ENCODE assay signal across 11 cellular contexts in genomic region chr2:20618886-20619521, GRCh38. TPM values are rescaled to one million over a fixed set of nuclear protein-coding genes. Genes with fewer than 3 reads are reported as not detected.
DNase-seq lines count a peak whose midpoint lies in the region; ATAC-seq, FAIRE-seq and TF ChIP-seq lines count a peak whose summit lies in the region.
"Had no signal": no experiment of that assay in that cellular context is flagged by ENCODE, and none has a peak within 500 bp of the region (broad histone marks: within the 10 kb centered on the region; RNA-seq: fewer than 3 reads in every experiment).

No MANE protein-coding gene starts in this region.

- H3K27ac ChIP-seq in ascending aorta = peak overlapping the region; percentile 97 to 98
- peak overlapping the region; percentile 87 to 99 (median 96) for H3K27ac ChIP-seq in heart right ventricle
- H3K27ac ChIP-seq in pancreas = peak overlapping the region; percentile 81 to 89 (median 83)
- peak overlapping the region; percentile 96 for H3K27ac ChIP-seq in urinary bladder (ENCODE audit: low read depth)

- H3K4me3 ChIP-seq in ascending aorta = no peak overlapping the region
- H3K4me3 ChIP-seq in heart right ventricle = no peak overlapping the region
- H3K4me3 ChIP-seq in pancreas = no peak overlapping the region
- no peak overlapping the region for H3K4me3 ChIP-seq in urinary bladder (ENCODE audit: low read depth, low read length)

- H3K27me3 ChIP-seq in ascending aorta (no peaks in the 10 kb centered on the region), heart right ventricle (no peaks in the 10 kb centered on the region), pancreas (no peaks in the 10 kb centered on the region)

- ATAC-seq in heart right ventricle = no peak
- no peak for ATAC-seq in pancreas
- ATAC-seq: activated T-cell treated with anti-CD3 and anti-CD28 coated beads, Interleukin-2, amount 50 U/mL, for 4 hours had no signal

- peaks cover 51 to 59% of the 10 kb centered on the region in 2 donors for H3K4me1 ChIP-seq in ascending aorta
- peaks cover 61 to 100% (median 92%) of the 10 kb centered on the region in 9 donors for H3K4me1 ChIP-seq in heart right ventricle
- peaks cover 5 to 13% (median 8%) of the 10 kb centered on the region in 3 donors for H3K4me1 ChIP-seq in pancreas
- H3K4me1 ChIP-seq in urinary bladder (ENCODE audit: insufficient read depth) = peaks cover 3% of the 10 kb centered on the region

- no peak for FAIRE-seq in pancreas (lab: Jason Lieb, UNC)
- FAIRE-seq: frontal cortex had no signal

- peaks cover 33 to 42% of the 10 kb centered on the region in 2 donors for H3K36me3 ChIP-seq in ascending aorta
- H3K36me3 ChIP-seq in heart right ventricle = peaks cover 0 to 44% (median 0%) of the 10 kb centered on the region in 9 donors
- H3K36me3 ChIP-seq in pancreas = peaks cover 0 to 27% (median 0%) of the 10 kb centered on the region in 3 donors
- no peaks in the 10 kb centered on the region for H3K36me3 ChIP-seq in urinary bladder (ENCODE audit: insufficient read depth)

- WGBS in heart right ventricle, 2 donors = 57 to 67% methylated on average over 15 of the region's 15 CpGs
- WGBS in pancreas, 2 donors = 81 to 83% methylated on average over 13 to 15 of the region's 15 CpGs
- 59% methylated on average over 15 of the region's 15 CpGs for whole genome bisulfite sequencing in urinary bladder

- TF ChIP-seq CTCF in ascending aorta (IDR thresholded peaks at IDR 0.05) (no peak), heart right ventricle (IDR thresholded peaks at IDR 0.05) (no peak), pancreas (IDR thresholded peaks at IDR 0.05) (no peak)

- DNase-seq in ascending aorta (ENCODE audit: low spot score in 2 of 2) = peak in 1 of 2 donors; percentile 6
- no peak for DNase-seq in heart right ventricle
- DNase-seq in pancreas = peak in 2 of 6 donors; percentile 51 to 54
- no peak for DNase-seq in NCI-H510A treated with DMSO at 0.1 percent for 48 hours (lab: John Stamatoyannopoulos, UW)
- no peak for DNase-seq in NCI-H1930 (lab: John Stamatoyannopoulos, UW)
- DNase-seq in HUDEP-2 (lab: John Stamatoyannopoulos, UW; ENCODE audit: unreplicated experiment in 76 of 76) = no peak
- DNase-seq: activated T-cell treated with anti-CD3 and anti-CD28 coated beads, Interleukin-2, amount 50 U/mL, for 4 hours; DMS 273 treated with DMSO at 0.1 percent for 48 hours; NCI-H2029 had no signal

- no peaks in the 10 kb centered on the region for H3K9me3 ChIP-seq in ascending aorta
- no peaks in the 10 kb centered on the region for H3K9me3 ChIP-seq in heart right ventricle
- H3K9me3 ChIP-seq in pancreas = no peaks in the 10 kb centered on the region

- intact Hi-C loops in ascending aorta (cut with DNase I) = loop anchor here (1.0 kb wide), 3 partner anchors 15 to 175 kb away; no protein-coding TSS in a partner anchor
- intact Hi-C loops in heart right ventricle (cut with DNase I) = loop anchor here in 5 of 10 donors (5.0 kb wide), 3 partner anchors 42 to 172 kb away; partner anchors contain the start of gene RHOB (in 4 of the 5)
- intact Hi-C loops in pancreas (cut with DNase I) = no loop called here

RNA-seq across cellular contexts. Expression of gene HS1BP3, which starts 31.9 kb away (rescaled TPM):
- total RNA-seq in ascending aorta (40.0 TPM), heart right ventricle (10 to 100 TPM; 11.3 to 26.3 (median 16.1) TPM), pancreas (10 to 100 TPM in 5 of 6 donors, 1 to 10 TPM in 1; 9.5 to 16.8 (median 10.3) TPM), urinary bladder (19.0 TPM)
- polyA plus RNA-seq in heart right ventricle (10 to 100 TPM; 16.8 to 24.6 TPM), pancreas (10 to 100 TPM; 11.1 to 15.5 TPM), urinary bladder (43.8 TPM)

RNA-seq across cellular contexts. Expression of gene GDF7, which starts 47.9 kb away (rescaled TPM):
- 11.6 TPM for total RNA-seq in ascending aorta
- 1 to 10 TPM in 1 of 10 donors, under 1 TPM in 9; 0.10 to 1.2 (median 0.66) TPM for total RNA-seq in heart right ventricle
- under 1 TPM; 0.17 to 0.37 TPM for polyA plus RNA-seq in heart right ventricle
- under 1 TPM; 0.16 to 0.98 (median 0.73) TPM for total RNA-seq in pancreas
- under 1 TPM; 0.19 to 0.89 TPM for polyA plus RNA-seq in pancreas
- total RNA-seq in urinary bladder = 2.2 TPM
- polyA plus RNA-seq in urinary bladder = 0.79 TPM
